ENCODE assay signal across 19 cellular contexts in the genomic region with DNA sequence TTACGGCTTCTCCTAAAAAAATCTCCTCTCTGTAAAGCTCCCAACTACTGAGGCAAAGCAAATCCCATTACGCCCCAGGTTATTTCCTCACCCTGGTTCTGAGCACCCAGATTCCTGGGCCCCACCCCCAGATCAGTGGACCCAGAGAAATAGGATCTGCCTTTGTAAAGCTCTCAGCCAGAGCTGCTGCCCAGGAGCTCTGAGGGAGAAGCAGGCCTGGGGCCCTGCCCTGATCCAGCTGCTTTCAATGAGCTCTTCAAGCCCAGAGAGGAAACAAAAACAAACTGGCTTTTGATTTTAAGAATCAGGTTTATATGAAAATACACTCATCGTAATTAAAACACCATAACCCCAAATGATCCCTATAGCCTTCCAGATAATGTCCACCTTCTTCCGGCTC.
DNase-seq lines count a peak whose midpoint lies in the region; ATAC-seq and TF ChIP-seq lines count a peak whose summit lies in the region.
"Had no signal": no experiment of that assay in that cellular context is flagged by ENCODE, and none has a peak within 500 bp of the region (broad histone marks: within the 10 kb centered on the region; RNA-seq: fewer than 3 reads in every experiment).

No MANE protein-coding gene starts in this region.

- no peaks in the 10 kb centered on the region; a peak in 1 of 22 replicates for H3K36me3 ChIP-seq in BLaER1 treated with 17β-estradiol and CSF1 and Interleukin-3, amounts not matched to agents 10 nM and 100 nM
- no peaks in the 10 kb centered on the region for H3K36me3 ChIP-seq in WERI-Rb-1
- H3K36me3 ChIP-seq in mucosa of stomach (ENCODE audit: control insufficient read depth, insufficient read depth, low read length) = no peaks in the 10 kb centered on the region

- H3K4me1 ChIP-seq in BLaER1 treated with 17β-estradiol and CSF1 and Interleukin-3, amounts not matched to agents 10 nM and 100 nM = peaks cover 55 to 74% (median 62%) of the 10 kb centered on the region in 10 experiments
- H3K4me1 ChIP-seq in mucosa of stomach (ENCODE audit: control insufficient read depth, insufficient read depth, low read length) = peaks cover 75% of the 10 kb centered on the region

- ATAC-seq in GM21360 (IDR thresholded peaks at IDR 0.05; ENCODE audit: unreplicated experiment) (no peak), GM18502 (IDR thresholded peaks at IDR 0.05; ENCODE audit: poor library complexity, unreplicated experiment) (no peak)

- TF ChIP-seq CTCF in WERI-Rb-1 (IDR thresholded peaks at IDR 0.05; ENCODE audit: low read depth, low read length) = no peak

- peak overlapping the region; percentile 1 to 98 (median 96); a peak in 18 of 22 replicates for H3K4me2 ChIP-seq in BLaER1 treated with 17β-estradiol and CSF1 and Interleukin-3, amounts not matched to agents 10 nM and 100 nM
- H3K4me2 ChIP-seq: PC-9, SK-N-SH had no signal

- peak; percentile 13 for DNase-seq in NCI-H510A treated with DMSO at 0.1 percent for 48 hours (lab: John Stamatoyannopoulos, UW)
- no peak for DNase-seq in NCI-H510A (lab: John Stamatoyannopoulos, UW)
- DNase-seq in WERI-Rb-1 = no peak
- DNase-seq in effector CD8-positive, alpha-beta T cell (lab: John Stamatoyannopoulos, UW) = no peak
- DNase-seq: COR-L47, DMS79, H7, Kasumi-1, NCI-H187 treated with DMSO at 0.1 percent for 48 hours, NCI-H226, NCI-H524 treated with DMSO at 0.1 percent for 48 hours, PC-9, RPMI8226, SHP77 treated with DMSO at 0.1 percent for 48 hours, SK-N-SH had no signal

- H3K27me3 ChIP-seq in BLaER1 treated with 17β-estradiol and CSF1 and Interleukin-3, amounts not matched to agents 10 nM and 100 nM = no peaks in the 10 kb centered on the region
- H3K27me3 ChIP-seq in WERI-Rb-1 (ENCODE audit: insufficient read depth, low read depth, severe bottlenecking) (no peaks in the 10 kb centered on the region), mucosa of stomach (ENCODE audit: control insufficient read depth, insufficient read depth, low read length) (no peaks in the 10 kb centered on the region)

- H3K27ac ChIP-seq in BLaER1 treated with 17β-estradiol and CSF1 and Interleukin-3, amounts not matched to agents 10 nM and 100 nM = peak overlapping the region in 3 of 11 experiments; percentile 4 to 25 (median 13); a peak in 2 of 22 replicates
- peak overlapping the region; percentile 42 for H3K27ac ChIP-seq in WERI-Rb-1
- H3K27ac ChIP-seq: PC-9 had no signal

- H3K9me3 ChIP-seq in BLaER1 treated with 17β-estradiol and CSF1 and Interleukin-3, amounts not matched to agents 10 nM and 100 nM (replicated peaks in 1 of 11) = no peaks in the 10 kb centered on the region
- H3K9me3 ChIP-seq in WERI-Rb-1 (ENCODE audit: severe bottlenecking) (no peaks in the 10 kb centered on the region), mucosa of stomach (ENCODE audit: control insufficient read depth, low read length) (no peaks in the 10 kb centered on the region)
- H3K9me3 ChIP-seq: SK-N-SH had no signal

- H4K20me1 ChIP-seq in BLaER1 treated with 17β-estradiol and CSF1 and Interleukin-3, amounts not matched to agents 10 nM and 100 nM = no peaks in the 10 kb centered on the region

- peak overlapping the region in 2 of 11 experiments; percentile 19 to 29; a peak in 1 of 22 replicates for H3K9ac ChIP-seq in BLaER1 treated with 17β-estradiol and CSF1 and Interleukin-3, amounts not matched to agents 10 nM and 100 nM
- H3K9ac ChIP-seq in mucosa of stomach (ENCODE audit: low read length) = peak overlapping the region; percentile 60
- H3K9ac ChIP-seq: SK-N-SH had no signal

- H3K4me3 ChIP-seq in BLaER1 treated with 17β-estradiol and CSF1 and Interleukin-3, amounts not matched to agents 10 nM and 100 nM = no peak overlapping the region
- no peak overlapping the region for H3K4me3 ChIP-seq in WERI-Rb-1 (ENCODE audit: low read depth, low read length)
- H3K4me3 ChIP-seq in mucosa of stomach (ENCODE audit: low read length) = no peak overlapping the region
- H3K4me3 ChIP-seq: PC-9 had no signal
